Comparison of ENCODE assay signal across 9 cellular contexts in the genomic region with DNA sequence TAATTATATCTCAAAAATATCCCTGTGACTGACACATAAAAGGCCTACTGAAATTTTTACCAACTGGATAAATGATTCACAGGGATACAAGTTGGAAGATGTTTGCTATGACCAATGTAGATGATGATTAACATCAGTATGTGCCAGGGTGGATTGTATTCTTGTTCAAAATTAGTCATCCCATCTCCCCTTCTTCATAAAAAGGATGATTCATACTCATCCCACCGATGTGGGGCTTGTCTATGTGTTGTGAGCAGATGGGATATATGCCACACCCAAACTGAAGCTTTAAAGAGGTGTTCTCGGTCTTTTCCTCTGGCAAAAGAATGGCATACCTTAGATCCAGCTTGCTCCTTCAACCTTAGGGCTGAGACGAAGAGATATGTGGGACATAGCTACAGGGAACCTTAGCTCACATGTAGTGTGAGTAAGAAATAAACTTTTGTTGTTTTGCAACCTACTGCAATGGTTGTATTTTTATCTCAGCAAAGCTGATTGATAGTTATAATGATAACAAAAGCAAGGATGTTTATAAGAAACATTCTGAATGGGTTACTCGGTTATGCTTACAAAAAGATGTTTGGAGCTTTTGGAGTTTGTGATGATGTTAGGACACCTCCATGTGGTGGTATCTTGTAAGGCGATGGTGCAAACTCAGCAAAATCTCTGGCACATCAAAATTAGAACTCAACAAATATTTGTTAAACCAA. TPM values are rescaled to one million over a fixed set of nuclear protein-coding genes. Genes with fewer than 3 reads are reported as not detected.
A peak's percentile ranks its signal among the peaks of the same experiment; 100 is the strongest.
DNase-seq lines count a peak whose midpoint lies in the region; ATAC-seq, FAIRE-seq and TF ChIP-seq lines count a peak whose summit lies in the region.
"Had no signal": no experiment of that assay in that cellular context is flagged by ENCODE, and none has a peak within 500 bp of the region (broad histone marks: within the 10 kb centered on the region; RNA-seq: fewer than 3 reads in every experiment).

No MANE protein-coding gene starts in this region.

- DNase-seq in GM12891 (ENCODE audit: insufficient read length, low spot score) (no peak), SK-MEL-5 (ENCODE audit: low read depth, low spot score) (peak; percentile 55), hepatocyte (ENCODE audit: low spot score) (peak; percentile 26), aorta (no peak), GM19238 (ENCODE audit: insufficient read length, low spot score) (no peak)

- no peaks in the 10 kb centered on the region for H3K9me3 ChIP-seq in hepatocyte (ENCODE audit: low read depth)
- no peaks in the 10 kb centered on the region for H3K9me3 ChIP-seq in aorta (ENCODE audit: control insufficient read depth, low read length)

- H3K4me3 ChIP-seq in hepatocyte = no peak overlapping the region
- no peak overlapping the region for H3K4me3 ChIP-seq in aorta (ENCODE audit: low read length in 2 of 2)

- H3K4me1 ChIP-seq in hepatocyte (ENCODE audit: insufficient read depth) (no peaks in the 10 kb centered on the region), aorta (ENCODE audit: control insufficient read depth in 1 of 2, insufficient read depth in 2 of 2, low read length in 2 of 2) (no peaks in the 10 kb centered on the region)

- intact Hi-C loops in aorta (cut with DNase I) = no loop called here

- peak; percentile 70 for ATAC-seq in HG03064 (IDR thresholded peaks at IDR 0.05; ENCODE audit: low read depth, unreplicated experiment)
- ATAC-seq in aorta (ENCODE audit: low FRiP score) = no peak
- no peak for ATAC-seq in GM19035 (IDR thresholded peaks at IDR 0.05; ENCODE audit: unreplicated experiment)

- peak; percentile 9 for FAIRE-seq in GM12891 (lab: Jason Lieb, UNC)
- FAIRE-seq: endometrium had no signal

- 60% methylated on average over 5 of the region's 5 CpGs for WGBS in hepatocyte (ENCODE audit: low lambda C conversion rate, missing lambda C conversion rate)
- WGBS in aorta, 2 donors = 60 to 61% methylated on average over 5 of the region's 5 CpGs

- H3K4me2 ChIP-seq in hepatocyte = no peak overlapping the region

- no peaks in the 10 kb centered on the region for H4K20me1 ChIP-seq in hepatocyte (ENCODE audit: insufficient read depth, poor library complexity, severe bottlenecking)

- H3K27ac ChIP-seq in 22Rv1 (no peak overlapping the region), hepatocyte (no peak overlapping the region), aorta (ENCODE audit: low read depth in 1 of 2, low read length in 2 of 2) (no peak overlapping the region)

- TF ChIP-seq CTCF in 22Rv1 (IDR thresholded peaks at IDR 0.05) = peak; percentile 77
- TF ChIP-seq CTCF in hepatocyte (IDR thresholded peaks at IDR 0.05; ENCODE audit: poor library complexity) = peak; percentile 58

- no peaks in the 10 kb centered on the region for H3K9me2 ChIP-seq in hepatocyte (replicated peaks; ENCODE audit: insufficient read depth)

- TF ChIP-seq POLR2A in GM12891 (IDR thresholded peaks at IDR 0.05; ENCODE audit: low read depth, low read length) = no peak

- H3K27me3 ChIP-seq in hepatocyte (no peaks in the 10 kb centered on the region), aorta (ENCODE audit: control insufficient read depth in 1 of 2, insufficient read depth in 2 of 2, low read length in 1 of 2) (no peaks in the 10 kb centered on the region)

- H3K36me3 ChIP-seq in hepatocyte (replicated peaks; ENCODE audit: insufficient read depth, low read depth) = no peaks in the 10 kb centered on the region
- H3K36me3 ChIP-seq in aorta (ENCODE audit: control insufficient read depth in 1 of 2, insufficient read depth in 2 of 2, low read length in 1 of 2) = no peaks in the 10 kb centered on the region

- H3K79me2 ChIP-seq in hepatocyte = no peaks in the 10 kb centered on the region

- H2AFZ ChIP-seq in hepatocyte = no peak overlapping the region

- in situ Hi-C loops in SK-MEL-5 (cut with HindIII; ENCODE audit: low pct_unique_long_range_greater_than_20kb, low sequenced_read_pairs) = no loop called here

TF ChIP-seq in GM12891, 5 proteins besides CTCF, POLR2A, EP300 and RAD21:
- no peak for TF ChIP-seq POLR2AphosphoS5 (IDR thresholded peaks at IDR 0.05; ENCODE audit: low read depth, low read length)
- TF ChIP-seq PAX5 (IDR thresholded peaks at IDR 0.05; ENCODE audit: insufficient read depth, low read length, severe bottlenecking) = no peak
- TF ChIP-seq POU2F2 (IDR thresholded peaks at IDR 0.05; ENCODE audit: low read depth, low read length) = no peak
- TF ChIP-seq SPI1 (IDR thresholded peaks at IDR 0.05; ENCODE audit: low read depth, low read length) = no peak
- TF ChIP-seq TAF1 (IDR thresholded peaks at IDR 0.05; ENCODE audit: low read depth, low read length) = no peak

RNA-seq across cellular contexts. Expression of gene SPATA17, which starts 29.4 kb away (rescaled TPM):
- polyA plus RNA-seq in GM12891 (2012; ENCODE audit: low read depth, missing spikeins) = 0.04 TPM
- total RNA-seq in SK-MEL-5 (2014; rRNA removed; shearing (Covaris generic)) = 0.85 and 1.5 TPM in 2 replicates
- polyA plus RNA-seq in SK-MEL-5 (2015; cell fraction: cytosol; rRNA removed) = 0.07 and 0.34 TPM in 2 replicates
- polyA plus RNA-seq in SK-MEL-5 (2015; cell fraction: nucleus; rRNA removed) = 0.08 and 0.32 TPM in 2 replicates
- total RNA-seq in hepatocyte (0.32 and 1.00 TPM in 2 replicates), aorta (under 1 TPM in 1 of 2 donors, not detected in 1; 0.32 TPM)
- polyA plus RNA-seq in hepatocyte (1.5 and 2.9 TPM in 2 replicates), aorta (under 1 TPM in 1 of 2 donors, not detected in 1; 0.59 TPM)

RNA-seq across cellular contexts. Expression of gene GPATCH2, which starts 29.6 kb away (rescaled TPM):
- polyA plus RNA-seq in GM12891 (2012; ENCODE audit: low read depth, missing spikeins) = 2.9 TPM
- 11.0 and 14.3 TPM in 2 replicates for total RNA-seq in SK-MEL-5 (2014; rRNA removed; shearing (Covaris generic))
- 5.8 and 7.6 TPM in 2 replicates for polyA plus RNA-seq in SK-MEL-5 (2015; cell fraction: cytosol; rRNA removed)
- 23.0 and 23.8 TPM in 2 replicates for polyA plus RNA-seq in SK-MEL-5 (2015; cell fraction: nucleus; rRNA removed)
- total RNA-seq in hepatocyte (21.7 and 22.5 TPM in 2 replicates), aorta (10 to 100 TPM; 13.8 to 17.3 TPM)
- polyA plus RNA-seq in hepatocyte (7.8 and 12.2 TPM in 2 replicates), aorta (1 to 10 TPM; 5.1 to 5.9 TPM)

Comparison
In these comparisons a context has a peak if more than half of its experiments do, and no peak if none do; other contexts are left out.
1. DNase-seq: peak in SK-MEL-5 (single experiment) and hepatocyte (single experiment); none in GM12891 (single experiment), aorta (0 of 2) and GM19238 (single experiment).